In genomic region chr9:17531642-17532254, GRCh38 we compare ENCODE assay signal across 8 cellular contexts. TPM values are rescaled to one million over a fixed set of nuclear protein-coding genes. Genes with fewer than 3 reads are reported as not detected.
DNase-seq lines count a peak whose midpoint lies in the region; ATAC-seq and TF ChIP-seq lines count a peak whose summit lies in the region.

No MANE protein-coding gene starts in this region.

- H3K4me1 Mint-ChIP-seq in H9, result peaks cover 4 to 11% of the 10 kb centered on the region in 2 experiments

- no peak overlapping the region for H2BK5ac ChIP-seq in H9 (ENCODE audit: insufficient read length, low read length)

- H4K8ac ChIP-seq in H9 (replicated peaks; ENCODE audit: insufficient read length, low read depth, low read length), result no peak overlapping the region

- no peak overlapping the region for H4K5ac ChIP-seq in H9 (ENCODE audit: insufficient read length, low read depth, low read length)

- peak; percentile 32 for DNase-seq in A172 (ENCODE audit: low spot score)
- DNase-seq in EL, result peak; percentile 53
- DNase-seq in H9, result no peak
- DNase-seq in M059J (ENCODE audit: low read depth), result peak; percentile 54
- peak; percentile 45 for DNase-seq in WERI-Rb-1
- peak; percentile 24 for DNase-seq in left cardiac atrium
- peak; percentile 1 for DNase-seq in stimulated activated CD8-positive, alpha-beta memory T cell treated with anti-CD3 and anti-CD28 coated beads, Interleukin-4, amount 100 ng/mL, for 24 hours (ENCODE audit: low read depth)
- DNase-seq in central memory CD4-positive, alpha-beta T cell, result no peak

- no CpG with 5 or more reads among the region's 10 CpGs for WGBS in H9 (ENCODE audit: extremely low coverage, insufficient read length, low lambda C conversion rate)

- no peak overlapping the region for H3K56ac ChIP-seq in H9 (ENCODE audit: insufficient read length, low read depth, low read length)

- no peak overlapping the region for H2BK12ac ChIP-seq in H9 (ENCODE audit: insufficient read length, low read depth, low read length)

- ATAC-seq in left cardiac atrium, result no peak

- H3K4me2 ChIP-seq in H9 (ENCODE audit: insufficient read depth, insufficient read length, low read length), result no peak overlapping the region

- H3K23ac ChIP-seq in H9 (ENCODE audit: insufficient read length, low read depth, low read length), result no peak overlapping the region

- H4K20me1 ChIP-seq in H9 (ENCODE audit: control insufficient read depth, insufficient read depth, insufficient read length), result no peaks in the 10 kb centered on the region

- no peak overlapping the region for H2AFZ ChIP-seq in H9 (ENCODE audit: low read length)

- H3K36me3 Mint-ChIP-seq in H9 (ENCODE audit: insufficient read depth in 1 of 3, low read depth in 3 of 3), result no peaks in the 10 kb centered on the region; a peak in 1 of 7 replicates

- no peak overlapping the region for H2AK5ac ChIP-seq in H9 (ENCODE audit: insufficient read length, low read length)

- no peaks in the 10 kb centered on the region for H3K27me3 ChIP-seq in H9 (ENCODE audit: insufficient read depth, low read length)
- H3K27me3 ChIP-seq in WERI-Rb-1 (ENCODE audit: insufficient read depth, low read depth, severe bottlenecking), result no peaks in the 10 kb centered on the region

- H3T11ph ChIP-seq in H9 (ENCODE audit: low read length), result no peak overlapping the region

- H3K18ac ChIP-seq in H9 (ENCODE audit: insufficient read length, low read depth, low read length), result no peak overlapping the region

- no peaks in the 10 kb centered on the region for H3K4me1 ChIP-seq in H9 (ENCODE audit: insufficient read depth, low read length)

- no peak overlapping the region for H2BK15ac ChIP-seq in H9 (ENCODE audit: low read depth, low read length)

- no peaks in the 10 kb centered on the region for H3K9me3 Mint-ChIP-seq in H9

- H3K27ac Mint-ChIP-seq in H9, result no peak overlapping the region; a peak in 1 of 7 replicates

- H4K91ac ChIP-seq in H9 (ENCODE audit: insufficient read length, low read depth, low read length), result no peak overlapping the region

- no peak overlapping the region for H3K4me3 ChIP-seq in WERI-Rb-1 (ENCODE audit: low read depth, low read length)

- peaks cover 3% of the 10 kb centered on the region; the same call in 1 of the 2 replicates for H3K27me3 Mint-ChIP-seq in H9 (ENCODE audit: low read depth)

- H3K4ac ChIP-seq in H9 (ENCODE audit: low read depth, low read length), result no peak overlapping the region

- no peaks in the 10 kb centered on the region for H3K36me3 ChIP-seq in WERI-Rb-1

- H2BK120ac ChIP-seq in H9 (ENCODE audit: low read depth, low read length, poor library complexity, severe bottlenecking), result no peak overlapping the region

- no peaks in the 10 kb centered on the region for H3K79me2 ChIP-seq in H9 (ENCODE audit: insufficient read depth, low read length)

- intact Hi-C loops in left cardiac atrium (cut with DNase I), result loop anchor here (5.0 to 10.0 kb wide), 3 partner anchors 271 to 683 kb away; no protein-coding TSS in a partner anchor

- H3K27ac ChIP-seq in H9 (ENCODE audit: insufficient read length, low read depth, low read length) (no peak overlapping the region), WERI-Rb-1 (no peak overlapping the region)

- H3K9ac ChIP-seq in H9 (ENCODE audit: extremely low read depth, insufficient read length, low read length), result no peak overlapping the region

- no peaks in the 10 kb centered on the region for H3K79me1 ChIP-seq in H9 (ENCODE audit: insufficient read depth, low read depth, low read length, poor library complexity, severe bottlenecking)

- no peak overlapping the region for H3K4me3 Mint-ChIP-seq in H9

- H2BK20ac ChIP-seq in H9 (ENCODE audit: low read depth, low read length, poor library complexity, severe bottlenecking), result no peak overlapping the region

- no peaks in the 10 kb centered on the region for H3K9me3 ChIP-seq in H9 (ENCODE audit: control insufficient read depth, low read depth, low read length)
- no peaks in the 10 kb centered on the region for H3K9me3 ChIP-seq in WERI-Rb-1 (ENCODE audit: severe bottlenecking)

- TF ChIP-seq CTCF in H9 (conservative IDR thresholded peaks at IDR 0.05) (peak; percentile 93), WERI-Rb-1 (IDR thresholded peaks at IDR 0.05; ENCODE audit: low read depth, low read length) (peak; percentile 51; the same call in 1 of the 2 replicates)

- H3K14ac ChIP-seq in H9 (ENCODE audit: insufficient read depth, low read length), result no peak overlapping the region

- H3K23me2 ChIP-seq in H9 (ENCODE audit: insufficient read length, low read depth, low read length, poor library complexity, severe bottlenecking), result no peaks in the 10 kb centered on the region

RNA-seq across cellular contexts. Expression of gene SH3GL2, which starts 47.1 kb away (rescaled TPM):
- total RNA-seq in A172 (2014; rRNA removed; shearing (Covaris generic)), result 0.67 TPM in 1 of 2 replicates, not detected in the other
- total RNA-seq in H9 (2021), result 5.8 and 6.5 TPM in 2 replicates
- 10.0 and 11.2 TPM in 2 replicates for total RNA-seq in M059J (2014; rRNA removed; shearing (Covaris generic))
- total RNA-seq in left cardiac atrium, result under 1 TPM; 0.18 to 0.71 TPM

Comparison
In these comparisons a context has a peak if more than half of its experiments do, and no peak if none do; other contexts are left out.
1. DNase-seq: peak in A172 (single experiment), EL (single experiment), M059J (single experiment), WERI-Rb-1 (single experiment), left cardiac atrium (single experiment) and stimulated activated CD8-positive, alpha-beta memory T cell treated with anti-CD3 and anti-CD28 coated beads, Interleukin-4, amount 100 ng/mL, for 24 hours (single experiment); none in H9 (single experiment) and central memory CD4-positive, alpha-beta T cell (single experiment).